Comparison of ENCODE assay signal across 1 cellular context in the genomic region with DNA sequence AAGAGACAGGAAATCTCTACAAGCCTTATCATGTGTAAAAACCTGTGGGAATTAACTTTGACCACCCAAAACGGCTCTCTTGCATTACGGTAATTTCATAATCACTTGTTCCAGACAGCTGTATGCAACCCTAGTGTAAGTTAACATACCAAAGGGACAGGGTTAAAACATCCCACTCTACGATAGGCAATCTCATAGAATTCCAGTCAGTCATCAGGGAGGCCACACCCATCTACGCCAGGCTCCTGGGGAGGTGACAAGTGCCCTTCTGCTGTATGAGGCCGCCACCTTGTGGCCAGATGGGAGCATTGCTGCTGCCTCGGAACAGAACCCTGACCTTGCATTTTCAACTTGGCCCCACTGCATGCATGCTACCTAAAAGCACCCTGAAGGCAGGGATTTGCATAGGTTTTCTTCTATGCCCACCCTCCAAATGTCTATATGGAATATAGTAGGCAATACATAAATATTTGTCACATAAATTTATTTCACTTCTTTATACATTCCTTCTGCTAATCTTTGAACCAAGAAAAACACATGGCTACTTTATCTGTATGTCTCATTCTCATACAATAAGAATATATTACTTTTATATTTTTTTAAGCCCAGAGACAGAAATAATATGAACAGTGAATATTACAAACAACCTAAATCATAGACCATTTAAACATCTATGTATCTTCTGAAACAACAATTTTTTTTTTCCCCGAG.
A peak's percentile ranks its signal among the peaks of the same experiment; 100 is the strongest.
TF ChIP-seq lines count a peak whose summit lies in the region.

No MANE protein-coding gene starts in this region.

TF ChIP-seq in HepG2, 621 proteins besides CTCF, POLR2A, EP300 and RAD21 (continued from another document and continues in another):
- TF ChIP-seq, protein P1, sequence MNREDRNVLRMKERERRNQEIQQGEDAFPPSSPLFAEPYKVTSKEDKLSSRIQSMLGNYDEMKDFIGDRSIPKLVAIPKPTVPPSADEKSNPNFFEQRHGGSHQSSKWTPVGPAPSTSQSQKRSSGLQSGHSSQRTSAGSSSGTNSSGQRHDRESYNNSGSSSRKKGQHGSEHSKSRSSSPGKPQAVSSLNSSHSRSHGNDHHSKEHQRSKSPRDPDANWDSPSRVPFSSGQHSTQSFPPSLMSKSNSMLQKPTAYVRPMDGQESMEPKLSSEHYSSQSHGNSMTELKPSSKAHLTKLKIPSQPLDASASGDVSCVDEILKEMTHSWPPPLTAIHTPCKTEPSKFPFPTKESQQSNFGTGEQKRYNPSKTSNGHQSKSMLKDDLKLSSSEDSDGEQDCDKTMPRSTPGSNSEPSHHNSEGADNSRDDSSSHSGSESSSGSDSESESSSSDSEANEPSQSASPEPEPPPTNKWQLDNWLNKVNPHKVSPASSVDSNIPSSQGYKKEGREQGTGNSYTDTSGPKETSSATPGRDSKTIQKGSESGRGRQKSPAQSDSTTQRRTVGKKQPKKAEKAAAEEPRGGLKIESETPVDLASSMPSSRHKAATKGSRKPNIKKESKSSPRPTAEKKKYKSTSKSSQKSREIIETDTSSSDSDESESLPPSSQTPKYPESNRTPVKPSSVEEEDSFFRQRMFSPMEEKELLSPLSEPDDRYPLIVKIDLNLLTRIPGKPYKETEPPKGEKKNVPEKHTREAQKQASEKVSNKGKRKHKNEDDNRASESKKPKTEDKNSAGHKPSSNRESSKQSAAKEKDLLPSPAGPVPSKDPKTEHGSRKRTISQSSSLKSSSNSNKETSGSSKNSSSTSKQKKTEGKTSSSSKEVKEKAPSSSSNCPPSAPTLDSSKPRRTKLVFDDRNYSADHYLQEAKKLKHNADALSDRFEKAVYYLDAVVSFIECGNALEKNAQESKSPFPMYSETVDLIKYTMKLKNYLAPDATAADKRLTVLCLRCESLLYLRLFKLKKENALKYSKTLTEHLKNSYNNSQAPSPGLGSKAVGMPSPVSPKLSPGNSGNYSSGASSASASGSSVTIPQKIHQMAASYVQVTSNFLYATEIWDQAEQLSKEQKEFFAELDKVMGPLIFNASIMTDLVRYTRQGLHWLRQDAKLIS (CRISPR knock-in tag; IDR thresholded peaks at IDR 0.05): no peak
- TF ChIP-seq NR2F6 (IDR thresholded peaks at IDR 0.05) (peak; percentile 21; the same call in 1 of the 2 replicates), NR2F6 (CRISPR knock-in tag; IDR thresholded peaks at IDR 0.05) (peak; percentile 28; the same call in 1 of the 2 replicates), SALL1 (CRISPR knock-in tag; IDR thresholded peaks at IDR 0.05) (peak; percentile 83), ZFY (CRISPR knock-in tag; IDR thresholded peaks at IDR 0.05) (peak; percentile 30; the same call in 1 of the 2 replicates), MBNL3 (CRISPR knock-in tag; conservative IDR thresholded peaks at IDR 0.05) (no peak), FOXA3 (CRISPR knock-in tag; IDR thresholded peaks at IDR 0.05) (no peak; the same call in 1 of the 2 replicates), SP1 (IDR thresholded peaks at IDR 0.05) (no peak), SP1 (CRISPR knock-in tag; IDR thresholded peaks at IDR 0.05) (peak; percentile 63; the same call in 1 of the 2 replicates), ZNF292 (CRISPR knock-in tag; IDR thresholded peaks at IDR 0.05; ENCODE audit: borderline replicate concordance, low read depth) (no peak), ZNF224 (CRISPR knock-in tag; IDR thresholded peaks at IDR 0.05) (no peak), KDM5B (CRISPR knock-in tag; IDR thresholded peaks at IDR 0.05; ENCODE audit: borderline replicate concordance) (peak; percentile 33; the same call in 1 of the 2 replicates), HDAC1 (CRISPR knock-in tag; IDR thresholded peaks at IDR 0.05) (peak; percentile 29; the same call in 1 of the 2 replicates), CENPT (CRISPR knock-in tag; IDR thresholded peaks at IDR 0.05; ENCODE audit: low read depth) (no peak), WIZ (CRISPR knock-in tag; IDR thresholded peaks at IDR 0.05) (no peak), TARDBP (CRISPR knock-in tag; IDR thresholded peaks at IDR 0.05) (peak; percentile 41; the same call in 1 of the 2 replicates), RXRA (CRISPR knock-in tag; IDR thresholded peaks at IDR 0.05) (peak; percentile 47; the same call in 1 of the 2 replicates), ZSCAN25 (CRISPR knock-in tag; IDR thresholded peaks at IDR 0.05) (no peak), GATAD1 (CRISPR knock-in tag; IDR thresholded peaks at IDR 0.05) (peak; percentile 62; the same call in 1 of the 2 replicates), HNF4G (IDR thresholded peaks at IDR 0.05; ENCODE audit: borderline replicate concordance, low read depth, low read length) (no peak), HNF4G (CRISPR knock-in tag; IDR thresholded peaks at IDR 0.05; ENCODE audit: borderline replicate concordance, low read depth) (no peak), ZNF331 (CRISPR knock-in tag; IDR thresholded peaks at IDR 0.05) (no peak), MEIS2 (CRISPR knock-in tag; IDR thresholded peaks at IDR 0.05) (peak; percentile 64; the same call in 1 of the 2 replicates), ZNF567 (CRISPR knock-in tag; IDR thresholded peaks at IDR 0.05; ENCODE audit: borderline replicate concordance) (no peak), ELF3 (CRISPR knock-in tag; IDR thresholded peaks at IDR 0.05) (peak; percentile 59; the same call in 1 of the 2 replicates), ZNF317 (CRISPR knock-in tag; IDR thresholded peaks at IDR 0.05) (no peak), BCL6 (CRISPR knock-in tag; IDR thresholded peaks at IDR 0.05) (0 out of 2 replicates have a peak, but pooled peaks have one; percentile 39), ZKSCAN8 (CRISPR knock-in tag; IDR thresholded peaks at IDR 0.05; ENCODE audit: borderline replicate concordance) (peak; percentile 94)
- TF ChIP-seq, protein P2, sequence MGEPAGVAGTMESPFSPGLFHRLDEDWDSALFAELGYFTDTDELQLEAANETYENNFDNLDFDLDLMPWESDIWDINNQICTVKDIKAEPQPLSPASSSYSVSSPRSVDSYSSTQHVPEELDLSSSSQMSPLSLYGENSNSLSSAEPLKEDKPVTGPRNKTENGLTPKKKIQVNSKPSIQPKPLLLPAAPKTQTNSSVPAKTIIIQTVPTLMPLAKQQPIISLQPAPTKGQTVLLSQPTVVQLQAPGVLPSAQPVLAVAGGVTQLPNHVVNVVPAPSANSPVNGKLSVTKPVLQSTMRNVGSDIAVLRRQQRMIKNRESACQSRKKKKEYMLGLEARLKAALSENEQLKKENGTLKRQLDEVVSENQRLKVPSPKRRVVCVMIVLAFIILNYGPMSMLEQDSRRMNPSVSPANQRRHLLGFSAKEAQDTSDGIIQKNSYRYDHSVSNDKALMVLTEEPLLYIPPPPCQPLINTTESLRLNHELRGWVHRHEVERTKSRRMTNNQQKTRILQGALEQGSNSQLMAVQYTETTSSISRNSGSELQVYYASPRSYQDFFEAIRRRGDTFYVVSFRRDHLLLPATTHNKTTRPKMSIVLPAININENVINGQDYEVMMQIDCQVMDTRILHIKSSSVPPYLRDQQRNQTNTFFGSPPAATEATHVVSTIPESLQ (CRISPR knock-in tag; conservative IDR thresholded peaks at IDR 0.05): no peak
- TF ChIP-seq, protein P3, sequence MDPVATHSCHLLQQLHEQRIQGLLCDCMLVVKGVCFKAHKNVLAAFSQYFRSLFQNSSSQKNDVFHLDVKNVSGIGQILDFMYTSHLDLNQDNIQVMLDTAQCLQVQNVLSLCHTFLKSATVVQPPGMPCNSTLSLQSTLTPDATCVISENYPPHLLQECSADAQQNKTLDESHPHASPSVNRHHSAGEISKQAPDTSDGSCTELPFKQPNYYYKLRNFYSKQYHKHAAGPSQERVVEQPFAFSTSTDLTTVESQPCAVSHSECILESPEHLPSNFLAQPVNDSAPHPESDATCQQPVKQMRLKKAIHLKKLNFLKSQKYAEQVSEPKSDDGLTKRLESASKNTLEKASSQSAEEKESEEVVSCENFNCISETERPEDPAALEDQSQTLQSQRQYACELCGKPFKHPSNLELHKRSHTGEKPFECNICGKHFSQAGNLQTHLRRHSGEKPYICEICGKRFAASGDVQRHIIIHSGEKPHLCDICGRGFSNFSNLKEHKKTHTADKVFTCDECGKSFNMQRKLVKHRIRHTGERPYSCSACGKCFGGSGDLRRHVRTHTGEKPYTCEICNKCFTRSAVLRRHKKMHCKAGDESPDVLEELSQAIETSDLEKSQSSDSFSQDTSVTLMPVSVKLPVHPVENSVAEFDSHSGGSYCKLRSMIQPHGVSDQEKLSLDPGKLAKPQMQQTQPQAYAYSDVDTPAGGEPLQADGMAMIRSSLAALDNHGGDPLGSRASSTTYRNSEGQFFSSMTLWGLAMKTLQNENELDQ (CRISPR knock-in tag; IDR thresholded peaks at IDR 0.05; ENCODE audit: borderline replicate concordance): no peak
- TF ChIP-seq, protein P4, sequence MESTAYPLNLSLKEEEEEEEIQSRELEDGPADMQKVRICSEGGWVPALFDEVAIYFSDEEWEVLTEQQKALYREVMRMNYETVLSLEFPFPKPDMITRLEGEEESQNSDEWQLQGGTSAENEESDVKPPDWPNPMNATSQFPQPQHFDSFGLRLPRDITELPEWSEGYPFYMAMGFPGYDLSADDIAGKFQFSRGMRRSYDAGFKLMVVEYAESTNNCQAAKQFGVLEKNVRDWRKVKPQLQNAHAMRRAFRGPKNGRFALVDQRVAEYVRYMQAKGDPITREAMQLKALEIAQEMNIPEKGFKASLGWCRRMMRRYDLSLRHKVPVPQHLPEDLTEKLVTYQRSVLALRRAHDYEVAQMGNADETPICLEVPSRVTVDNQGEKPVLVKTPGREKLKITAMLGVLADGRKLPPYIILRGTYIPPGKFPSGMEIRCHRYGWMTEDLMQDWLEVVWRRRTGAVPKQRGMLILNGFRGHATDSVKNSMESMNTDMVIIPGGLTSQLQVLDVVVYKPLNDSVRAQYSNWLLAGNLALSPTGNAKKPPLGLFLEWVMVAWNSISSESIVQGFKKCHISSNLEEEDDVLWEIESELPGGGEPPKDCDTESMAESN (CRISPR knock-in tag; conservative IDR thresholded peaks at IDR 0.05): 0 out of 2 replicates have a peak, but pooled peaks have one; percentile 34
- TF ChIP-seq, protein P5, sequence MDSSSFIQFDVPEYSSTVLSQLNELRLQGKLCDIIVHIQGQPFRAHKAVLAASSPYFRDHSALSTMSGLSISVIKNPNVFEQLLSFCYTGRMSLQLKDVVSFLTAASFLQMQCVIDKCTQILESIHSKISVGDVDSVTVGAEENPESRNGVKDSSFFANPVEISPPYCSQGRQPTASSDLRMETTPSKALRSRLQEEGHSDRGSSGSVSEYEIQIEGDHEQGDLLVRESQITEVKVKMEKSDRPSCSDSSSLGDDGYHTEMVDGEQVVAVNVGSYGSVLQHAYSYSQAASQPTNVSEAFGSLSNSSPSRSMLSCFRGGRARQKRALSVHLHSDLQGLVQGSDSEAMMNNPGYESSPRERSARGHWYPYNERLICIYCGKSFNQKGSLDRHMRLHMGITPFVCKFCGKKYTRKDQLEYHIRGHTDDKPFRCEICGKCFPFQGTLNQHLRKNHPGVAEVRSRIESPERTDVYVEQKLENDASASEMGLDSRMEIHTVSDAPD (CRISPR knock-in tag; IDR thresholded peaks at IDR 0.05): no peak; the same call in 1 of the 2 replicates
- TF ChIP-seq, protein P6, sequence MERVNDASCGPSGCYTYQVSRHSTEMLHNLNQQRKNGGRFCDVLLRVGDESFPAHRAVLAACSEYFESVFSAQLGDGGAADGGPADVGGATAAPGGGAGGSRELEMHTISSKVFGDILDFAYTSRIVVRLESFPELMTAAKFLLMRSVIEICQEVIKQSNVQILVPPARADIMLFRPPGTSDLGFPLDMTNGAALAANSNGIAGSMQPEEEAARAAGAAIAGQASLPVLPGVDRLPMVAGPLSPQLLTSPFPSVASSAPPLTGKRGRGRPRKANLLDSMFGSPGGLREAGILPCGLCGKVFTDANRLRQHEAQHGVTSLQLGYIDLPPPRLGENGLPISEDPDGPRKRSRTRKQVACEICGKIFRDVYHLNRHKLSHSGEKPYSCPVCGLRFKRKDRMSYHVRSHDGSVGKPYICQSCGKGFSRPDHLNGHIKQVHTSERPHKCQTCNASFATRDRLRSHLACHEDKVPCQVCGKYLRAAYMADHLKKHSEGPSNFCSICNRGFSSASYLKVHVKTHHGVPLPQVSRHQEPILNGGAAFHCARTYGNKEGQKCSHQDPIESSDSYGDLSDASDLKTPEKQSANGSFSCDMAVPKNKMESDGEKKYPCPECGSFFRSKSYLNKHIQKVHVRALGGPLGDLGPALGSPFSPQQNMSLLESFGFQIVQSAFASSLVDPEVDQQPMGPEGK (CRISPR knock-in tag; IDR thresholded peaks at IDR 0.05): peak; percentile 36; the same call in 1 of the 2 replicates
- TF ChIP-seq, protein P7, sequence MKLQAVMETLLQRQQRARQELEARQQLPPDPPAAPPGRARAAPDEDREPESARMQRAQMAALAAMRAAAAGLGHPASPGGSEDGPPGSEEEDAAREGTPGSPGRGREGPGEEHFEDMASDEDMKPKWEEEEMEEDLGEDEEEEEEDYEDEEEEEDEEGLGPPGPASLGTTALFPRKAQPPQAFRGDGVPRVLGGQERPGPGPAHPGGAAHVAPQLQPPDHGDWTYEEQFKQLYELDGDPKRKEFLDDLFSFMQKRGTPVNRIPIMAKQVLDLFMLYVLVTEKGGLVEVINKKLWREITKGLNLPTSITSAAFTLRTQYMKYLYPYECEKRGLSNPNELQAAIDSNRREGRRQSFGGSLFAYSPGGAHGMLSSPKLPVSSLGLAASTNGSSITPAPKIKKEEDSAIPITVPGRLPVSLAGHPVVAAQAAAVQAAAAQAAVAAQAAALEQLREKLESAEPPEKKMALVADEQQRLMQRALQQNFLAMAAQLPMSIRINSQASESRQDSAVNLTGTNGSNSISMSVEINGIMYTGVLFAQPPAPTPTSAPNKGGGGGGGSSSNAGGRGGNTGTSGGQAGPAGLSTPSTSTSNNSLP (IDR thresholded peaks at IDR 0.05; ENCODE audit: low read depth, low read length): peak; percentile 64; the same call in 1 of the 2 replicates
- TF ChIP-seq, protein P8, sequence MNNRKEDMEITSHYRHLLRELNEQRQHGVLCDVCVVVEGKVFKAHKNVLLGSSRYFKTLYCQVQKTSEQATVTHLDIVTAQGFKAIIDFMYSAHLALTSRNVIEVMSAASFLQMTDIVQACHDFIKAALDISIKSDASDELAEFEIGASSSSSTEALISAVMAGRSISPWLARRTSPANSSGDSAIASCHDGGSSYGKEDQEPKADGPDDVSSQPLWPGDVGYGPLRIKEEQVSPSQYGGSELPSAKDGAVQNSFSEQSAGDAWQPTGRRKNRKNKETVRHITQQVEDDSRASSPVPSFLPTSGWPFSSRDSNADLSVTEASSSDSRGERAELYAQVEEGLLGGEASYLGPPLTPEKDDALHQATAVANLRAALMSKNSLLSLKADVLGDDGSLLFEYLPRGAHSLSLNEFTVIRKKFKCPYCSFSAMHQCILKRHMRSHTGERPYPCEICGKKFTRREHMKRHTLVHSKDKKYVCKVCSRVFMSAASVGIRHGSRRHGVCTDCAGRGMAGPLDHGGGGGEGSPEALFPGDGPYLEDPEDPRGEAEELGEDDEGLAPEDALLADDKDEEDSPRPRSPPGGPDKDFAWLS (CRISPR knock-in tag; IDR thresholded peaks at IDR 0.05; ENCODE audit: borderline replicate concordance): no peak
- TF ChIP-seq, protein P9, sequence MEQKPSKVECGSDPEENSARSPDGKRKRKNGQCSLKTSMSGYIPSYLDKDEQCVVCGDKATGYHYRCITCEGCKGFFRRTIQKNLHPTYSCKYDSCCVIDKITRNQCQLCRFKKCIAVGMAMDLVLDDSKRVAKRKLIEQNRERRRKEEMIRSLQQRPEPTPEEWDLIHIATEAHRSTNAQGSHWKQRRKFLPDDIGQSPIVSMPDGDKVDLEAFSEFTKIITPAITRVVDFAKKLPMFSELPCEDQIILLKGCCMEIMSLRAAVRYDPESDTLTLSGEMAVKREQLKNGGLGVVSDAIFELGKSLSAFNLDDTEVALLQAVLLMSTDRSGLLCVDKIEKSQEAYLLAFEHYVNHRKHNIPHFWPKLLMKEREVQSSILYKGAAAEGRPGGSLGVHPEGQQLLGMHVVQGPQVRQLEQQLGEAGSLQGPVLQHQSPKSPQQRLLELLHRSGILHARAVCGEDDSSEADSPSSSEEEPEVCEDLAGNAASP (CRISPR knock-in tag; IDR thresholded peaks at IDR 0.05; ENCODE audit: borderline replicate concordance): peak; percentile 69; the same call in 1 of the 2 replicates
